Comparison of ENCODE assay signal across 8 cellular contexts in genomic region chr3:135965506-135966348, GRCh38. TPM values are rescaled to one million over a fixed set of nuclear protein-coding genes. Genes with fewer than 3 reads are reported as not detected.
DNase-seq lines count a peak whose midpoint lies in the region; ATAC-seq and TF ChIP-seq lines count a peak whose summit lies in the region.

Gene PPP2R3A, plus strand, starts transcription at chr3:135965728. Its CDS starts 35,771 bp downstream, at chr3:136001499.

- peak within 1 kb of the TSS; percentile 72 to 98 (median 90) for H3K27ac ChIP-seq in heart left ventricle
- H3K27ac ChIP-seq in thyroid gland = peak within 1 kb of the TSS; percentile 82 to 97 (median 82)

- no peaks in the 10 kb centered on the region for H3K36me3 ChIP-seq in heart left ventricle
- no peaks in the 10 kb centered on the region for H3K36me3 ChIP-seq in thyroid gland

- H3K9me3 Mint-ChIP-seq in T-helper 1 cell treated with Interleukin-12 subunit alpha and Interleukin-12 subunit beta and Interleukin-4 antibody, amounts not matched to agents 30 μg/mL and 1 μg/mL, for 36 hours = no peaks in the 10 kb centered on the region

- DNase-seq in Daoy (ENCODE audit: low read depth) = peak; percentile 93
- DNase-seq in HCEC 1CT = peak; percentile 83
- DNase-seq in NB4 (ENCODE audit: low read depth) = peak; percentile 53
- DNase-seq in amygdala (lab: John Stamatoyannopoulos, UW) = peak; percentile 17 to 93 (median 84)
- DNase-seq in heart left ventricle = peak; percentile 87 to 92 (median 88)
- DNase-seq in pons (ENCODE audit: low spot score) = peak; percentile 70
- DNase-seq in thyroid gland = peak; percentile 76 to 81

- H3K9me3 ChIP-seq in heart left ventricle (peaks cover 0 to 9% (median 2%) of the 10 kb centered on the region in 12 donors), thyroid gland (no peaks in the 10 kb centered on the region)

- H3K27me3 Mint-ChIP-seq in T-helper 1 cell treated with Interleukin-12 subunit alpha and Interleukin-12 subunit beta and Interleukin-4 antibody, amounts not matched to agents 30 μg/mL and 1 μg/mL, for 36 hours (ENCODE audit: low read depth) = peaks cover 42% of the 10 kb centered on the region

- H3K4me1 ChIP-seq in heart left ventricle = peaks cover 0 to 40% (median 11%) of the 10 kb centered on the region in 12 donors
- peaks cover 19 to 20% of the 10 kb centered on the region in 2 donors for H3K4me1 ChIP-seq in thyroid gland

- intact Hi-C loops in heart left ventricle (cut with DNase I) = loop anchor here in 9 of 10 donors (2.0 to 10.0 kb wide), 6 partner anchors 57 to 229 kb away; partner anchors contain the start of gene MSL2 (in 1 of the 9)
- intact Hi-C loops in thyroid gland (cut with DNase I) = no loop called here

- H3K4me3 ChIP-seq in NB4 (ENCODE audit: low read depth, low read length) (no peak within 1 kb of the TSS), heart left ventricle (peak within 1 kb of the TSS; percentile 60 to 96 (median 79)), thyroid gland (replicated peaks in 1 of 3) (peak within 1 kb of the TSS; percentile 30 to 88 (median 82))

- no peak within 1 kb of the TSS for H3K27ac Mint-ChIP-seq in T-helper 1 cell treated with Interleukin-12 subunit alpha and Interleukin-12 subunit beta and Interleukin-4 antibody, amounts not matched to agents 30 μg/mL and 1 μg/mL, for 36 hours

- peak; percentile 89 to 98 (median 94) for ATAC-seq in heart left ventricle

- H3K4me1 Mint-ChIP-seq in T-helper 1 cell treated with Interleukin-12 subunit alpha and Interleukin-12 subunit beta and Interleukin-4 antibody, amounts not matched to agents 30 μg/mL and 1 μg/mL, for 36 hours (ENCODE audit: low read depth) = peaks cover 4% of the 10 kb centered on the region

- H3K36me3 Mint-ChIP-seq in T-helper 1 cell treated with Interleukin-12 subunit alpha and Interleukin-12 subunit beta and Interleukin-4 antibody, amounts not matched to agents 30 μg/mL and 1 μg/mL, for 36 hours (ENCODE audit: low read depth) = no peaks in the 10 kb centered on the region

- no peaks in the 10 kb centered on the region for H3K27me3 ChIP-seq in heart left ventricle
- no peaks in the 10 kb centered on the region for H3K27me3 ChIP-seq in thyroid gland

- TF ChIP-seq POLR2A in NB4 (IDR thresholded peaks at IDR 0.05; ENCODE audit: extremely low read depth, insufficient read length) = no peak
- peak in 1 of 2 donors; percentile 46 for TF ChIP-seq POLR2A in heart left ventricle (IDR thresholded peaks at IDR 0.05)
- peak; percentile 12 to 66 for TF ChIP-seq POLR2A in thyroid gland (IDR thresholded peaks at IDR 0.05)

- WGBS in heart left ventricle, 4 donors = 0 to 1% (median 0%) methylated on average over 26 to 89 of the region's 89 CpGs
- 0 to 2% methylated on average over 12 to 13 of the region's 89 CpGs for WGBS in thyroid gland, 2 donors

- TF ChIP-seq CTCF in NB4 (IDR thresholded peaks at IDR 0.05; ENCODE audit: low read depth, low read length) = no peak
- no peak for TF ChIP-seq CTCF in heart left ventricle (IDR thresholded peaks at IDR 0.05)
- TF ChIP-seq CTCF in thyroid gland (IDR thresholded peaks at IDR 0.05) = no peak

- H3K4me3 Mint-ChIP-seq in T-helper 1 cell treated with Interleukin-12 subunit alpha and Interleukin-12 subunit beta and Interleukin-4 antibody, amounts not matched to agents 30 μg/mL and 1 μg/mL, for 36 hours = peak within 1 kb of the TSS; percentile 67

RNA-seq across cellular contexts. Expression of gene PPP2R3A, which starts in this region (rescaled TPM):
- total RNA-seq in Daoy (2014; rRNA removed; shearing (Covaris generic)) = 6.5 and 10.2 TPM in 2 replicates
- 100 to 1,000 TPM in 4 of 9 donors, 10 to 100 TPM in 5; 46.8 to 136 (median 95.5) TPM for total RNA-seq in heart left ventricle
- polyA plus RNA-seq in heart left ventricle = 10 to 100 TPM; 10.4 to 20.2 TPM
- total RNA-seq in thyroid gland = 10 to 100 TPM in 2 of 4 donors, 1 to 10 TPM in 2; 8.5 to 15.3 (median 9.8) TPM
